ENCODE assay signal across 1 cellular context in the genomic region with DNA sequence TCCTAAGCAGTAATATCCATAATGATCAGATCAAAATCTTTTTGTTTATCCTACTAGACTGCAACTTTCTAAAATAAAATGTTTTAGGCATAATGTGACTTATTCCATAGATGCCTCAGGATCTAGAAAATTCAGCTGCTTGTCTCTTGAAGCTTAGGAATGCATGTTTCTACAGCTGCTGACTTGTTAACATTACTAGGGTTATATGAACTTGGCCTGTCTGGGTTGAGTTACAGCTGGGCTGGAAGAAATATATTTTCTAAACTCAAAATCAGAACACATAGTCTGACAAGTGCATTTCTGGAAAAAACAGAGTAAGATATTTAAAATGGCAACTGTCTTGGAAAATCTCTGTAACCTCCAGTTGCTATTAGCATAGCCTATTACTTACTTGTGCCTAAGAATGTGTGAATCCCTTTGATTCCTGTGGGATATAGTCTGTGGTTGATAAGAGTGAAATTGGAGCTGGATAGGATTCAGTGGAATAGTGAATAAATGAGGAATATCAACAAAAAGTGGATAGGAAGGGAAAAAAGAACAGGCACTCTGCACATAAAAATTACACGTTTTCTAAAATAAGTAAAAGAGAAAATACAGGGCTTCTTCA.
TF ChIP-seq lines count a peak whose summit lies in the region.

No MANE protein-coding gene starts in this region.

TF ChIP-seq in GM23338, 12 proteins besides CTCF, POLR2A, EP300 and RAD21:
- TF ChIP-seq ZNF331 (CRISPR knock-in tag; IDR thresholded peaks at IDR 0.05; ENCODE audit: low read depth) (no peak), REST (IDR thresholded peaks at IDR 0.05; ENCODE audit: unreplicated experiment) (no peak), NANOG (IDR thresholded peaks at IDR 0.05; ENCODE audit: borderline replicate concordance) (no peak), STAT1 (IDR thresholded peaks at IDR 0.05; ENCODE audit: unreplicated experiment) (no peak), JUNB (IDR thresholded peaks at IDR 0.05; ENCODE audit: unreplicated experiment) (no peak), POLR2AphosphoS5 (IDR thresholded peaks at IDR 0.05; ENCODE audit: low read depth) (no peak), EZH2phosphoT487 (IDR thresholded peaks at IDR 0.05; ENCODE audit: unreplicated experiment) (no peak), ZNF114 (CRISPR knock-in tag; IDR thresholded peaks at IDR 0.05) (no peak), CREB1 (CRISPR knock-in tag; IDR thresholded peaks at IDR 0.05; ENCODE audit: low read depth) (no peak), EZH2 (IDR thresholded peaks at IDR 0.05; ENCODE audit: low read depth, unreplicated experiment) (no peak)
- TF ChIP-seq, protein P1, sequence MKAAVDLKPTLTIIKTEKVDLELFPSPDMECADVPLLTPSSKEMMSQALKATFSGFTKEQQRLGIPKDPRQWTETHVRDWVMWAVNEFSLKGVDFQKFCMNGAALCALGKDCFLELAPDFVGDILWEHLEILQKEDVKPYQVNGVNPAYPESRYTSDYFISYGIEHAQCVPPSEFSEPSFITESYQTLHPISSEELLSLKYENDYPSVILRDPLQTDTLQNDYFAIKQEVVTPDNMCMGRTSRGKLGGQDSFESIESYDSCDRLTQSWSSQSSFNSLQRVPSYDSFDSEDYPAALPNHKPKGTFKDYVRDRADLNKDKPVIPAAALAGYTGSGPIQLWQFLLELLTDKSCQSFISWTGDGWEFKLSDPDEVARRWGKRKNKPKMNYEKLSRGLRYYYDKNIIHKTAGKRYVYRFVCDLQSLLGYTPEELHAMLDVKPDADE (IDR thresholded peaks at IDR 0.05), result no peak
- TF ChIP-seq, protein P2, sequence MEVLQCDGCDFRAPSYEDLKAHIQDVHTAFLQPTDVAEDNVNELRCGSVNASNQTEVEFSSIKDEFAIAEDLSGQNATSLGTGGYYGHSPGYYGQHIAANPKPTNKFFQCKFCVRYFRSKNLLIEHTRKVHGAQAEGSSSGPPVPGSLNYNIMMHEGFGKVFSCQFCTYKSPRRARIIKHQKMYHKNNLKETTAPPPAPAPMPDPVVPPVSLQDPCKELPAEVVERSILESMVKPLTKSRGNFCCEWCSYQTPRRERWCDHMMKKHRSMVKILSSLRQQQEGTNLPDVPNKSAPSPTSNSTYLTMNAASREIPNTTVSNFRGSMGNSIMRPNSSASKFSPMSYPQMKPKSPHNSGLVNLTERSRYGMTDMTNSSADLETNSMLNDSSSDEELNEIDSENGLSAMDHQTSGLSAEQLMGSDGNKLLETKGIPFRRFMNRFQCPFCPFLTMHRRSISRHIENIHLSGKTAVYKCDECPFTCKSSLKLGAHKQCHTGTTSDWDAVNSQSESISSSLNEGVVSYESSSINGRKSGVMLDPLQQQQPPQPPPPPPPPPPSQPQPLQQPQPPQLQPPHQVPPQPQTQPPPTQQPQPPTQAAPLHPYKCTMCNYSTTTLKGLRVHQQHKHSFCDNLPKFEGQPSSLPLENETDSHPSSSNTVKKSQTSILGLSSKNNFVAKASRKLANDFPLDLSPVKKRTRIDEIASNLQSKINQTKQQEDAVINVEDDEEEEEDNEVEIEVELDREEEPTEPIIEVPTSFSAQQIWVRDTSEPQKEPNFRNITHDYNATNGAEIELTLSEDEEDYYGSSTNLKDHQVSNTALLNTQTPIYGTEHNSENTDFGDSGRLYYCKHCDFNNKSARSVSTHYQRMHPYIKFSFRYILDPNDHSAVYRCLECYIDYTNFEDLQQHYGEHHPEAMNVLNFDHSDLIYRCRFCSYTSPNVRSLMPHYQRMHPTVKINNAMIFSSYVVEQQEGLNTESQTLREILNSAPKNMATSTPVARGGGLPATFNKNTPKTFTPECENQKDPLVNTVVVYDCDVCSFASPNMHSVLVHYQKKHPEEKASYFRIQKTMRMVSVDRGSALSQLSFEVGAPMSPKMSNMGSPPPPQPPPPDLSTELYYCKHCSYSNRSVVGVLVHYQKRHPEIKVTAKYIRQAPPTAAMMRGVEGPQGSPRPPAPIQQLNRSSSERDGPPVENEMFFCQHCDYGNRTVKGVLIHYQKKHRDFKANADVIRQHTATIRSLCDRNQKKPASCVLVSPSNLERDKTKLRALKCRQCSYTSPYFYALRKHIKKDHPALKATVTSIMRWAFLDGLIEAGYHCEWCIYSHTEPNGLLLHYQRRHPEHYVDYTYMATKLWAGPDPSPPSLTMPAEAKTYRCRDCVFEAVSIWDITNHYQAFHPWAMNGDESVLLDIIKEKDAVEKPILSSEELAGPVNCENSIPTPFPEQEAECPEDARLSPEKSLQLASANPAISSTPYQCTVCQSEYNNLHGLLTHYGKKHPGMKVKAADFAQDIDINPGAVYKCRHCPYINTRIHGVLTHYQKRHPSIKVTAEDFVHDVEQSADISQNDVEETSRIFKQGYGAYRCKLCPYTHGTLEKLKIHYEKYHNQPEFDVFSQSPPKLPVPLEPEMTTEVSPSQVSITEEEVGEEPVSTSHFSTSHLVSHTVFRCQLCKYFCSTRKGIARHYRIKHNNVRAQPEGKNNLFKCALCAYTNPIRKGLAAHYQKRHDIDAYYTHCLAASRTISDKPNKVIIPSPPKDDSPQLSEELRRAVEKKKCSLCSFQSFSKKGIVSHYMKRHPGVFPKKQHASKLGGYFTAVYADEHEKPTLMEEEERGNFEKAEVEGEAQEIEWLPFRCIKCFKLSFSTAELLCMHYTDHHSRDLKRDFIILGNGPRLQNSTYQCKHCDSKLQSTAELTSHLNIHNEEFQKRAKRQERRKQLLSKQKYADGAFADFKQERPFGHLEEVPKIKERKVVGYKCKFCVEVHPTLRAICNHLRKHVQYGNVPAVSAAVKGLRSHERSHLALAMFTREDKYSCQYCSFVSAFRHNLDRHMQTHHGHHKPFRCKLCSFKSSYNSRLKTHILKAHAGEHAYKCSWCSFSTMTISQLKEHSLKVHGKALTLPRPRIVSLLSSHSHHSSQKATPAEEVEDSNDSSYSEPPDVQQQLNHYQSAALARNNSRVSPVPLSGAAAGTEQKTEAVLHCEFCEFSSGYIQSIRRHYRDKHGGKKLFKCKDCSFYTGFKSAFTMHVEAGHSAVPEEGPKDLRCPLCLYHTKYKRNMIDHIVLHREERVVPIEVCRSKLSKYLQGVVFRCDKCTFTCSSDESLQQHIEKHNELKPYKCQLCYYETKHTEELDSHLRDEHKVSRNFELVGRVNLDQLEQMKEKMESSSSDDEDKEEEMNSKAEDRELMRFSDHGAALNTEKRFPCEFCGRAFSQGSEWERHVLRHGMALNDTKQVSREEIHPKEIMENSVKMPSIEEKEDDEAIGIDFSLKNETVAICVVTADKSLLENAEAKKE (CRISPR knock-in tag; IDR thresholded peaks at IDR 0.05), result no peak
